30 cellular contexts compared by ENCODE assay signal in genomic region chr4:189547537-189547936, GRCh38.
"Had no signal": no experiment of that assay in that cellular context is flagged by ENCODE, and none has a peak within 500 bp of the region (broad histone marks: within the 10 kb centered on the region; RNA-seq: fewer than 3 reads in every experiment).

No MANE protein-coding gene starts in this region.

- H3K27me3 Mint-ChIP-seq: activated CD8-positive, alpha-beta T cell treated with anti-CD3 and anti-CD28 coated beads for 36 hours; activated T-helper 17 cell treated with anti-CD3 and anti-CD28 coated beads, Interleukin-2, amount 50 U/mL, for 72 hours; dendritic cell treated with granulocyte-macrophage colony-stimulating factor and Interleukin-4, amounts not matched to agents 40 ng/mL and 50 ng/mL, for 4 days; stimulated activated memory B cell treated with anti-CD40 and anti-IgM and Interleukin-4, amounts not matched to agents 10 μg/mL and 1 μg/mL and 100 μg/mL, for 72 hours; stimulated activated naive CD8-positive, alpha-beta T cell treated with anti-CD3 and anti-CD28 coated beads, Interleukin-15, amount 100 ng/mL, for 72 hours had no signal

- H3K4me1 Mint-ChIP-seq: activated T-helper 17 cell treated with anti-CD3 and anti-CD28 coated beads, Interleukin-2, amount 50 U/mL, for 72 hours; endodermal cell; nephron; stimulated activated memory B cell treated with anti-CD40 and anti-IgM and Interleukin-4, amounts not matched to agents 10 μg/mL and 1 μg/mL and 100 μg/mL, for 72 hours; stimulated activated naive CD8-positive, alpha-beta T cell treated with anti-CD3 and anti-CD28 coated beads, Interleukin-15, amount 100 ng/mL, for 72 hours had no signal

- DNase-seq: activated CD4-positive, alpha-beta T cell treated with anti-CD3 and anti-CD28 coated beads, Interleukin-2, amount 50 U/mL, for 1 hour; activated CD4-positive, CD25-positive, alpha-beta regulatory T cell treated with anti-CD3 and anti-CD28 coated beads, Interleukin-2, amount 50 U/mL, for 72 hours; activated CD8-positive, alpha-beta T cell treated with anti-CD3 and anti-CD28 coated beads for 36 hours; activated gamma-delta T cell treated with Interleukin-2 at 50 U/mL for 16 hours; activated naive CD4-positive, alpha-beta T cell treated with anti-CD3 and anti-CD28 coated beads, Interleukin-2, amount 50 U/mL, for 16 hours; activated T-cell treated with anti-CD3 and anti-CD28 coated beads, Interleukin-2, amount 50 U/mL, for 4 hours; central memory CD4-positive, alpha-beta T cell; endodermal cell; foreskin fibroblast; hippocampal formation; immature natural killer cell; left ventricle myocardium inferior; retina; stimulated activated CD4-positive, alpha-beta T cell treated with anti-CD3 and anti-CD28 coated beads, Interleukin-4, amount 100 ng/mL, for 4 hours; stimulated activated CD8-positive, alpha-beta memory T cell treated with anti-CD3 and anti-CD28 coated beads, Interleukin-4, amount 100 ng/mL, for 48 hours; stimulated activated naive CD8-positive, alpha-beta T cell treated with anti-CD3 and anti-CD28 coated beads, Interleukin-15, amount 100 ng/mL, for 72 hours; substantia nigra; T-helper 9 cell had no signal

- H3K9me3 ChIP-seq: left ventricle myocardium inferior, ovary, prostate gland, upper lobe of left lung had no signal

- H3K9me3 Mint-ChIP-seq: activated CD8-positive, alpha-beta T cell treated with anti-CD3 and anti-CD28 coated beads for 36 hours; activated T-cell treated with anti-CD3 and anti-CD28 coated beads, Interleukin-2, amount 50 U/mL, for 4 hours; dendritic cell treated with granulocyte-macrophage colony-stimulating factor and Interleukin-4, amounts not matched to agents 40 ng/mL and 50 ng/mL, for 4 days; stimulated activated memory B cell treated with anti-CD40 and anti-IgM and Interleukin-4, amounts not matched to agents 10 μg/mL and 1 μg/mL and 100 μg/mL, for 72 hours had no signal

- ATAC-seq: activated CD8-positive, alpha-beta T cell treated with anti-CD3 and anti-CD28 coated beads for 36 hours; activated T-cell treated with anti-CD3 and anti-CD28 coated beads, Interleukin-2, amount 50 U/mL, for 4 hours; activated T-helper 17 cell treated with anti-CD3 and anti-CD28 coated beads, Interleukin-2, amount 50 U/mL, for 72 hours; esophagus mucosa; sciatic nerve; stimulated activated memory B cell treated with anti-CD40 and anti-IgM and Interleukin-4, amounts not matched to agents 10 μg/mL and 1 μg/mL and 100 μg/mL, for 72 hours; stimulated activated naive CD8-positive, alpha-beta T cell treated with anti-CD3 and anti-CD28 coated beads, Interleukin-15, amount 100 ng/mL, for 72 hours had no signal

- H3K4me3 ChIP-seq: left ventricle myocardium inferior, lung, ovary, prostate gland, skin epidermis, upper lobe of left lung had no signal

- H3K27me3 ChIP-seq: ovary, upper lobe of left lung had no signal

- H3K27ac Mint-ChIP-seq: activated CD8-positive, alpha-beta T cell treated with anti-CD3 and anti-CD28 coated beads for 36 hours; activated T-helper 17 cell treated with anti-CD3 and anti-CD28 coated beads, Interleukin-2, amount 50 U/mL, for 72 hours; dendritic cell treated with granulocyte-macrophage colony-stimulating factor and Interleukin-4, amounts not matched to agents 40 ng/mL and 50 ng/mL, for 4 days; endodermal cell; immature natural killer cell; nephron; stimulated activated memory B cell treated with anti-CD40 and anti-IgM and Interleukin-4, amounts not matched to agents 10 μg/mL and 1 μg/mL and 100 μg/mL, for 72 hours; stimulated activated naive CD8-positive, alpha-beta T cell treated with anti-CD3 and anti-CD28 coated beads, Interleukin-15, amount 100 ng/mL, for 72 hours; T-helper 1 cell treated with Interleukin-12 subunit alpha and Interleukin-12 subunit beta and Interleukin-4 antibody, amounts not matched to agents 30 μg/mL and 1 μg/mL, for 36 hours had no signal

- H3K36me3 Mint-ChIP-seq: immature natural killer cell; stimulated activated memory B cell treated with anti-CD40 and anti-IgM and Interleukin-4, amounts not matched to agents 10 μg/mL and 1 μg/mL and 100 μg/mL, for 72 hours had no signal

- H3K36me3 ChIP-seq: left ventricle myocardium inferior, ovary, prostate gland, upper lobe of left lung had no signal

- H3K27ac ChIP-seq: left ventricle myocardium inferior, ovary, prostate gland, skin epidermis, upper lobe of left lung had no signal

- H3K4me3 Mint-ChIP-seq: activated CD8-positive, alpha-beta T cell treated with anti-CD3 and anti-CD28 coated beads for 36 hours; activated T-cell treated with anti-CD3 and anti-CD28 coated beads, Interleukin-2, amount 50 U/mL, for 4 hours; activated T-helper 17 cell treated with anti-CD3 and anti-CD28 coated beads, Interleukin-2, amount 50 U/mL, for 72 hours; dendritic cell treated with granulocyte-macrophage colony-stimulating factor and Interleukin-4, amounts not matched to agents 40 ng/mL and 50 ng/mL, for 4 days; endodermal cell; immature natural killer cell; nephron; stimulated activated memory B cell treated with anti-CD40 and anti-IgM and Interleukin-4, amounts not matched to agents 10 μg/mL and 1 μg/mL and 100 μg/mL, for 72 hours; stimulated activated naive CD8-positive, alpha-beta T cell treated with anti-CD3 and anti-CD28 coated beads, Interleukin-15, amount 100 ng/mL, for 72 hours; T-helper 1 cell treated with Interleukin-12 subunit alpha and Interleukin-12 subunit beta and Interleukin-4 antibody, amounts not matched to agents 30 μg/mL and 1 μg/mL, for 36 hours had no signal

- H3K4me1 ChIP-seq: left ventricle myocardium inferior, prostate gland, upper lobe of left lung had no signal
